In genomic region chr4:159106636-159107035, GRCh38 we compare ENCODE assay signal across 1 cellular context.
TF ChIP-seq lines count a peak whose summit lies in the region.

No MANE protein-coding gene starts in this region.

TF ChIP-seq in SK-N-SH, 30 proteins besides CTCF, POLR2A, EP300 and RAD21 (continued from another document):
- TF ChIP-seq, protein P1, sequence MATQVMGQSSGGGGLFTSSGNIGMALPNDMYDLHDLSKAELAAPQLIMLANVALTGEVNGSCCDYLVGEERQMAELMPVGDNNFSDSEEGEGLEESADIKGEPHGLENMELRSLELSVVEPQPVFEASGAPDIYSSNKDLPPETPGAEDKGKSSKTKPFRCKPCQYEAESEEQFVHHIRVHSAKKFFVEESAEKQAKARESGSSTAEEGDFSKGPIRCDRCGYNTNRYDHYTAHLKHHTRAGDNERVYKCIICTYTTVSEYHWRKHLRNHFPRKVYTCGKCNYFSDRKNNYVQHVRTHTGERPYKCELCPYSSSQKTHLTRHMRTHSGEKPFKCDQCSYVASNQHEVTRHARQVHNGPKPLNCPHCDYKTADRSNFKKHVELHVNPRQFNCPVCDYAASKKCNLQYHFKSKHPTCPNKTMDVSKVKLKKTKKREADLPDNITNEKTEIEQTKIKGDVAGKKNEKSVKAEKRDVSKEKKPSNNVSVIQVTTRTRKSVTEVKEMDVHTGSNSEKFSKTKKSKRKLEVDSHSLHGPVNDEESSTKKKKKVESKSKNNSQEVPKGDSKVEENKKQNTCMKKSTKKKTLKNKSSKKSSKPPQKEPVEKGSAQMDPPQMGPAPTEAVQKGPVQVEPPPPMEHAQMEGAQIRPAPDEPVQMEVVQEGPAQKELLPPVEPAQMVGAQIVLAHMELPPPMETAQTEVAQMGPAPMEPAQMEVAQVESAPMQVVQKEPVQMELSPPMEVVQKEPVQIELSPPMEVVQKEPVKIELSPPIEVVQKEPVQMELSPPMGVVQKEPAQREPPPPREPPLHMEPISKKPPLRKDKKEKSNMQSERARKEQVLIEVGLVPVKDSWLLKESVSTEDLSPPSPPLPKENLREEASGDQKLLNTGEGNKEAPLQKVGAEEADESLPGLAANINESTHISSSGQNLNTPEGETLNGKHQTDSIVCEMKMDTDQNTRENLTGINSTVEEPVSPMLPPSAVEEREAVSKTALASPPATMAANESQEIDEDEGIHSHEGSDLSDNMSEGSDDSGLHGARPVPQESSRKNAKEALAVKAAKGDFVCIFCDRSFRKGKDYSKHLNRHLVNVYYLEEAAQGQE (IDR thresholded peaks at IDR 0.05; ENCODE audit: low read depth, low read length) = no peak
- TF ChIP-seq FOSL2 (IDR thresholded peaks at IDR 0.05; ENCODE audit: borderline replicate concordance, low read depth) = no peak
- TF ChIP-seq, protein P2, sequence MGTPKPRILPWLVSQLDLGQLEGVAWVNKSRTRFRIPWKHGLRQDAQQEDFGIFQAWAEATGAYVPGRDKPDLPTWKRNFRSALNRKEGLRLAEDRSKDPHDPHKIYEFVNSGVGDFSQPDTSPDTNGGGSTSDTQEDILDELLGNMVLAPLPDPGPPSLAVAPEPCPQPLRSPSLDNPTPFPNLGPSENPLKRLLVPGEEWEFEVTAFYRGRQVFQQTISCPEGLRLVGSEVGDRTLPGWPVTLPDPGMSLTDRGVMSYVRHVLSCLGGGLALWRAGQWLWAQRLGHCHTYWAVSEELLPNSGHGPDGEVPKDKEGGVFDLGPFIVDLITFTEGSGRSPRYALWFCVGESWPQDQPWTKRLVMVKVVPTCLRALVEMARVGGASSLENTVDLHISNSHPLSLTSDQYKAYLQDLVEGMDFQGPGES (IDR thresholded peaks at IDR 0.05; ENCODE audit: low read depth, low read length) = no peak
